8 cellular contexts compared by ENCODE assay signal in the genomic region with DNA sequence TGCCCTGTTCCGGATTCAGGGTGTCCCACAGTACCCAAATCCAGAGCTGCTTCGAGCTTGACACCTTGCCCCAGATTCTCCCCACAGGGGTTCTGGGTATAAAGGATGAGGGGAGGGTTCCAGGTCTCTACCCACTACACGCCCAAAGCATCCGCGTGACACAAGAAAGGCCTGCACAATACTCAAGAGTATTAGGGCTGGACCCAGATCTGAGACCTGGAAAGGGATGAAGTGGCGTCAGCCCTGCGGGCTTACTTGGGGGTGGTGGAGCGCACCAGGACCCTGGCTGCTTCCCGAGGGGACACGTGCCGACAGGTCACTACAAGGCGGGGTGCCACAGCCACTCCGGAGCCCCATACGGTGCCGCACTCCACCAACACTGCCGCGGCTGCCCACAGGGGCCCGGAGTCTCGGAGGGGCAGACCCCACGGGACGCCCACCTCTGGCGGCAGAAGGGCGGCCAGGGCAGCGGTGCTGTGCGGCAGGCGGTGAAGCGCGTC. TPM values are rescaled to one million over a fixed set of nuclear protein-coding genes. Genes with fewer than 3 reads are reported as not detected.
DNase-seq lines count a peak whose midpoint lies in the region; ATAC-seq and TF ChIP-seq lines count a peak whose summit lies in the region.

No MANE protein-coding gene starts in this region.

- DNase-seq in activated naive CD4-positive, alpha-beta T cell (lab: John Stamatoyannopoulos, UW) = no peak
- DNase-seq in astrocyte of the spinal cord (ENCODE audit: low read depth, low spot score) (no peak), lung (ENCODE audit: low spot score) (no peak), uterus (peak in 1 of 2 donors; percentile 35), ureter (ENCODE audit: low spot score) (no peak), activated gamma-delta T cell treated with Interleukin-2 at 50 U/mL for 16 hours (no peak)

- TF ChIP-seq POLR2A in uterus (IDR thresholded peaks at IDR 0.05) = no peak

- no peaks in the 10 kb centered on the region for H3K9me3 Mint-ChIP-seq in activated naive CD4-positive, alpha-beta T cell treated with anti-CD3 and anti-CD28 coated beads, Interleukin-2, amount 50 U/mL, for 24 hours

- H3K36me3 Mint-ChIP-seq in activated naive CD4-positive, alpha-beta T cell treated with anti-CD3 and anti-CD28 coated beads, Interleukin-2, amount 50 U/mL, for 24 hours = peaks cover 2% of the 10 kb centered on the region

- H3K36me3 ChIP-seq in lung (ENCODE audit: control insufficient read depth in 2 of 2, insufficient read depth in 2 of 2, low read length in 2 of 2) (peaks cover 2 to 3% of the 10 kb centered on the region in 2 donors), uterus (no peaks in the 10 kb centered on the region)

- no peaks in the 10 kb centered on the region for H3K27me3 Mint-ChIP-seq in activated naive CD4-positive, alpha-beta T cell treated with anti-CD3 and anti-CD28 coated beads, Interleukin-2, amount 50 U/mL, for 24 hours

- intact Hi-C loops in uterus (cut with DNase I; ENCODE audit: low total_unique reads) = no loop called here

- H3K27me3 ChIP-seq in lung (ENCODE audit: control insufficient read depth, insufficient read depth) = no peaks in the 10 kb centered on the region
- no peaks in the 10 kb centered on the region for H3K27me3 ChIP-seq in uterus

- H3K4me1 ChIP-seq in lung (ENCODE audit: control insufficient read depth in 2 of 2, insufficient read depth in 2 of 2, low read length in 2 of 2) (peaks cover 7 to 11% of the 10 kb centered on the region in 2 donors), uterus (no peaks in the 10 kb centered on the region)

- ATAC-seq in HG03354 (IDR thresholded peaks at IDR 0.05; ENCODE audit: poor library complexity, severe bottlenecking, unreplicated experiment) (peak; percentile 12), lung (ENCODE audit: insufficient read depth, low FRiP score) (no peak)

- peak overlapping the region; percentile 68 for H3K27ac Mint-ChIP-seq in activated naive CD4-positive, alpha-beta T cell treated with anti-CD3 and anti-CD28 coated beads, Interleukin-2, amount 50 U/mL, for 24 hours

- peak overlapping the region; percentile 87 for H3K4me3 Mint-ChIP-seq in activated naive CD4-positive, alpha-beta T cell treated with anti-CD3 and anti-CD28 coated beads, Interleukin-2, amount 50 U/mL, for 24 hours

- no peaks in the 10 kb centered on the region for H3K9me3 ChIP-seq in lung (ENCODE audit: control insufficient read depth in 2 of 2, insufficient read depth in 1 of 2, low read length in 1 of 2)
- H3K9me3 ChIP-seq in uterus = no peaks in the 10 kb centered on the region

- H3K27ac ChIP-seq in lung (ENCODE audit: low read depth in 1 of 2, low read length in 1 of 2) = peak overlapping the region; percentile 84 to 95
- peak overlapping the region; percentile 84 to 94 for H3K27ac ChIP-seq in uterus

- peaks cover 41% of the 10 kb centered on the region for H3K4me1 Mint-ChIP-seq in activated naive CD4-positive, alpha-beta T cell treated with anti-CD3 and anti-CD28 coated beads, Interleukin-2, amount 50 U/mL, for 24 hours

- WGBS in lung, 2 donors = 10 to 12% methylated on average over 28 of the region's 28 CpGs

- in situ Hi-C loops in astrocyte of the spinal cord (cut with HindIII; ENCODE audit: low sequenced_read_pairs) = no loop called here

- TF ChIP-seq CTCF in astrocyte of the spinal cord (IDR thresholded peaks at IDR 0.05; ENCODE audit: low read depth, low read length) (no peak), lung (IDR thresholded peaks at IDR 0.05; ENCODE audit: control extremely low read depth, extremely low read depth) (no peak), uterus (IDR thresholded peaks at IDR 0.05) (no peak)

- H3K4me3 ChIP-seq in astrocyte of the spinal cord (ENCODE audit: low read depth, low read length) (peak overlapping the region; percentile 51), lung (peak overlapping the region; percentile 79), uterus (peak overlapping the region; percentile 61 to 67)

RNA-seq across cellular contexts. Expression of gene TYSND1, which starts 1.3 kb away (rescaled TPM):
- total RNA-seq in lung = 10 to 100 TPM; 10.9 to 14.9 TPM
- 1 to 10 TPM; 7.5 to 8.9 TPM for polyA plus RNA-seq in lung
- 10 to 100 TPM in 3 of 4 donors, 1 to 10 TPM in 1; 5.4 to 15.9 (median 12.7) TPM for total RNA-seq in uterus
- 22.2 TPM for total RNA-seq in ureter

RNA-seq across cellular contexts. Expression of gene AIFM2, which starts 12.6 kb away (rescaled TPM):
- 10 to 100 TPM in 1 of 2 donors, 1 to 10 TPM in 1; 3.6 to 19.1 TPM for total RNA-seq in lung
- 10 to 100 TPM; 12.0 to 19.1 TPM for polyA plus RNA-seq in lung
- 10 to 100 TPM in 2 of 4 donors, 1 to 10 TPM in 2; 3.5 to 14.0 (median 8.5) TPM for total RNA-seq in uterus
- total RNA-seq in ureter = 12.4 TPM

RNA-seq across cellular contexts. Expression of gene SAR1A, which starts 25.1 kb away (rescaled TPM):
- 100 to 1,000 TPM; 123 to 144 TPM for total RNA-seq in lung
- polyA plus RNA-seq in lung = 10 to 100 TPM; 56.0 to 60.1 TPM
- 100 to 1,000 TPM in 2 of 4 donors, 10 to 100 TPM in 2; 38.2 to 232 (median 93.6) TPM for total RNA-seq in uterus
- 116 TPM for total RNA-seq in ureter
